In genomic region chr20:19821605-19822004, GRCh38 we compare ENCODE assay signal across 18 cellular contexts.
DNase-seq lines count a peak whose midpoint lies in the region; ATAC-seq, FAIRE-seq and TF ChIP-seq lines count a peak whose summit lies in the region.
"Had no signal": no experiment of that assay in that cellular context is flagged by ENCODE, and none has a peak within 500 bp of the region (broad histone marks: within the 10 kb centered on the region; RNA-seq: fewer than 3 reads in every experiment).

No MANE protein-coding gene starts in this region.

- POLR2A ChIA-PET in HepG2 (lab: Yijun Ruan, JAX): no interaction called here

- H3K79me2 ChIP-seq in HepG2 (ENCODE audit: insufficient read depth, low read length) (no peaks in the 10 kb centered on the region), MM.1S (ENCODE audit: low read length) (no peaks in the 10 kb centered on the region)

- FAIRE-seq in HepG2 (lab: Jason Lieb, UNC): no peak
- FAIRE-seq: D721Med, K562 had no signal

- H3K27me3 ChIP-seq in HepG2 (ENCODE audit: control insufficient read depth in 1 of 2, insufficient read depth in 2 of 2, low read length in 2 of 2) (no peaks in the 10 kb centered on the region), right lobe of liver (no peaks in the 10 kb centered on the region), MM.1S (replicated peaks; ENCODE audit: insufficient read depth, low read length) (no peaks in the 10 kb centered on the region), mesenchymal stem cell (ENCODE audit: control insufficient read depth in 1 of 2, insufficient read depth in 1 of 2, low read length in 2 of 2) (no peaks in the 10 kb centered on the region), left lung (no peaks in the 10 kb centered on the region)

- no peak overlapping the region for H3K23ac ChIP-seq in mesenchymal stem cell (ENCODE audit: low read length in 2 of 2)

- H3K4me3 ChIP-seq in HepG2 (replicated peaks in 1 of 3; ENCODE audit: insufficient read depth in 1 of 3, low read depth in 2 of 3, low read length in 3 of 3) (no peak overlapping the region), right lobe of liver (no peak overlapping the region), MM.1S (ENCODE audit: low read length) (no peak overlapping the region), mesenchymal stem cell (ENCODE audit: insufficient read depth in 1 of 2, low read depth in 1 of 2, low read length in 2 of 2) (no peak overlapping the region), left lung (no peak overlapping the region)
- H3K4me3 ChIP-seq: GM23338, K562, PC-9 had no signal

- intact Hi-C loops in HepG2 (cut with micrococcal nuclease; ENCODE audit: unreplicated experiment) (no loop called here), right lobe of liver (cut with DNase I) (no loop called here), left lung (cut with DNase I) (no loop called here)

- H2BK12ac ChIP-seq in mesenchymal stem cell (ENCODE audit: low read length in 2 of 2): peak overlapping the region; percentile 15 to 64

- no peak overlapping the region for H3K27ac ChIP-seq in HepG2 (ENCODE audit: extremely low read length, insufficient read depth, low read length)
- no peak overlapping the region for H3K27ac ChIP-seq in right lobe of liver
- no peak overlapping the region for H3K27ac ChIP-seq in MM.1S (ENCODE audit: low read length)
- H3K27ac ChIP-seq in mesenchymal stem cell (ENCODE audit: low read length, poor library complexity, severe bottlenecking): no peak overlapping the region
- H3K27ac ChIP-seq in left lung: no peak overlapping the region
- H3K27ac ChIP-seq: PC-9 had no signal

- CTCF ChIA-PET in HepG2 (lab: Yijun Ruan, JAX; ENCODE audit: low intra/inter-chr PET ratio, low total read pairs): no interaction called here

- H3K9me3 ChIP-seq in HepG2 (ENCODE audit: low read length) (peaks cover 4% of the 10 kb centered on the region; the same call in 1 of the 2 replicates), right lobe of liver (no peaks in the 10 kb centered on the region), MM.1S (replicated peaks; ENCODE audit: insufficient read depth, low read length) (no peaks in the 10 kb centered on the region), mesenchymal stem cell (ENCODE audit: control insufficient read depth, low read length) (peaks cover 6% of the 10 kb centered on the region), left lung (peaks cover 0 to 2% of the 10 kb centered on the region in 2 donors)

- TF ChIP-seq RAD21 in HepG2 (CRISPR knock-in tag; IDR thresholded peaks at IDR 0.05): no peak

- no peaks in the 10 kb centered on the region for H3K9me2 ChIP-seq in MM.1S (replicated peaks; ENCODE audit: insufficient read depth, low read length)

- H3K79me1 ChIP-seq in mesenchymal stem cell (replicated peaks; ENCODE audit: low read length, poor library complexity, severe bottlenecking): peaks cover 8% of the 10 kb centered on the region

- peak overlapping the region in 1 of 2 experiments; percentile 38 for H3K4ac ChIP-seq in mesenchymal stem cell (ENCODE audit: low read depth in 1 of 2, low read length in 2 of 2)

- no peak for TF ChIP-seq CTCF in HepG2 (CRISPR knock-in tag; IDR thresholded peaks at IDR 0.05)
- no peak for TF ChIP-seq CTCF in right lobe of liver (IDR thresholded peaks at IDR 0.05)
- no peak for TF ChIP-seq CTCF in MM.1S (IDR thresholded peaks at IDR 0.05; ENCODE audit: low read length)
- TF ChIP-seq CTCF in left lung (IDR thresholded peaks at IDR 0.05): no peak

- H3K18ac ChIP-seq in mesenchymal stem cell (ENCODE audit: low read depth in 1 of 2, low read length in 2 of 2): peak overlapping the region; percentile 18 to 48

- H3K36me3 ChIP-seq in HepG2 (replicated peaks in 1 of 2; ENCODE audit: control insufficient read depth in 1 of 2, insufficient read depth in 2 of 2, low read length in 2 of 2) (no peaks in the 10 kb centered on the region), right lobe of liver (no peaks in the 10 kb centered on the region), MM.1S (replicated peaks; ENCODE audit: insufficient read depth, low read length) (no peaks in the 10 kb centered on the region), mesenchymal stem cell (ENCODE audit: control insufficient read depth in 1 of 2, insufficient read depth in 2 of 2, low read depth in 1 of 2, low read length in 2 of 2) (peaks cover 5 to 11% of the 10 kb centered on the region in 2 experiments), left lung (no peaks in the 10 kb centered on the region)

- BruUV-seq in HepG2 (replicated peaks; lab: Mats Ljungman, UMichigan): no TSS peak

- peak overlapping the region; percentile 37 for H2AK5ac ChIP-seq in mesenchymal stem cell (ENCODE audit: low read length, severe bottlenecking)

- 19% methylated on average over 3 of the region's 3 CpGs for WGBS in HepG2 (ENCODE audit: low lambda C conversion rate)
- WGBS in right lobe of liver (ENCODE audit: insufficient coverage, low coverage, low lambda C conversion rate, missing lambda C conversion rate): 70% methylated on average over 3 of the region's 3 CpGs
- 100% methylated on average over 2 of the region's 3 CpGs for WGBS in mesenchymal stem cell

- TF ChIP-seq POLR2A in HepG2 (IDR thresholded peaks at IDR 0.05; ENCODE audit: insufficient read depth in 1 of 2, low read depth in 2 of 2, low read length in 2 of 2) (no peak), right lobe of liver (IDR thresholded peaks at IDR 0.05) (no peak)

- peaks cover 3% of the 10 kb centered on the region; the same call in 1 of the 2 replicates for H3F3A ChIP-seq in MM.1S (ENCODE audit: insufficient read depth, low read length)

- ATAC-seq in HepG2: no peak
- ATAC-seq in right lobe of liver: no peak
- ATAC-seq in GM21529 (IDR thresholded peaks at IDR 0.05; ENCODE audit: unreplicated experiment): no peak
- ATAC-seq in left lung: no peak
- ATAC-seq: GM23338, K562 had no signal

- no peak overlapping the region for H4K91ac ChIP-seq in mesenchymal stem cell (ENCODE audit: low read length)

- H2BK5ac ChIP-seq in mesenchymal stem cell (ENCODE audit: low read depth, low read length, poor library complexity, severe bottlenecking): no peak overlapping the region

- no peak overlapping the region for H2BK15ac ChIP-seq in mesenchymal stem cell (ENCODE audit: low read depth, poor library complexity, severe bottlenecking)

- H2BK120ac ChIP-seq in mesenchymal stem cell (ENCODE audit: low read depth, low read length): no peak overlapping the region

- H4K20me1 ChIP-seq in HepG2 (ENCODE audit: insufficient read depth, low read length) (no peaks in the 10 kb centered on the region), MM.1S (ENCODE audit: insufficient read depth, low read length) (no peaks in the 10 kb centered on the region)

- TF ChIP-seq EP300 in HepG2 (IDR thresholded peaks at IDR 0.05; ENCODE audit: low read depth in 2 of 2, low read length in 2 of 2) (no peak), HepG2 (CRISPR knock-in tag; IDR thresholded peaks at IDR 0.05; ENCODE audit: borderline replicate concordance) (no peak)

- no peak overlapping the region for H3K4me2 ChIP-seq in HepG2 (ENCODE audit: low read depth, low read length)
- peak overlapping the region; percentile 12 for H3K4me2 ChIP-seq in MM.1S (ENCODE audit: low read depth, low read length)
- H3K4me2 ChIP-seq in mesenchymal stem cell (ENCODE audit: low read length, poor library complexity, severe bottlenecking): no peak overlapping the region
- H3K4me2 ChIP-seq: GM23338, PC-9 had no signal

- peak overlapping the region in 1 of 2 experiments; percentile 35 for H3K14ac ChIP-seq in mesenchymal stem cell (ENCODE audit: low read length in 2 of 2)

- in situ Hi-C loops in HepG2 (cut with HindIII; ENCODE audit: extremely low pct_ligation_motif_present, low pct_unique_long_range_greater_than_20kb): no loop called here

- H3K4me1 ChIP-seq in HepG2 (ENCODE audit: insufficient read depth, low read length) (peaks cover 14% of the 10 kb centered on the region), right lobe of liver (no peaks in the 10 kb centered on the region), MM.1S (ENCODE audit: low read length) (peaks cover 25% of the 10 kb centered on the region), mesenchymal stem cell (ENCODE audit: control insufficient read depth, insufficient read depth, low read depth, low read length) (peaks cover 10% of the 10 kb centered on the region), left lung (peaks cover 0 to 16% of the 10 kb centered on the region in 2 donors)

- H3K9ac ChIP-seq in HepG2 (ENCODE audit: insufficient read depth, low read depth, low read length) (no peak overlapping the region), MM.1S (ENCODE audit: low read length) (no peak overlapping the region), mesenchymal stem cell (ENCODE audit: low read length) (no peak overlapping the region)

- peak overlapping the region; percentile 3 for H4K8ac ChIP-seq in mesenchymal stem cell (ENCODE audit: low read length)

- no peak for DNase-seq in HepG2 (ENCODE audit: low spot score)
- no peak for DNase-seq in right lobe of liver
- DNase-seq in MM.1S: peak; percentile 23
- no peak for DNase-seq in mesenchymal stem cell
- no peak for DNase-seq in medulla oblongata (ENCODE audit: extremely low spot score)
- DNase-seq in left lung: no peak
- DNase-seq: C1 segment of cervical spinal cord; CD8-positive, alpha-beta memory T cell; NCI-H1417 treated with DMSO at 0.1 percent for 48 hours; NCI-H187 treated with DMSO at 0.1 percent for 48 hours; NCI-H226; NCI-H524; NCI-H82; PC-9 had no signal

- H2AFZ ChIP-seq in HepG2 (ENCODE audit: low read length) (no peak overlapping the region), MM.1S (ENCODE audit: low read length) (no peak overlapping the region), mesenchymal stem cell (ENCODE audit: low read depth, low read length) (no peak overlapping the region)
- H2AFZ ChIP-seq: GM23338, PC-9 had no signal
